Comparison of ENCODE assay signal across 8 cellular contexts in the genomic region with DNA sequence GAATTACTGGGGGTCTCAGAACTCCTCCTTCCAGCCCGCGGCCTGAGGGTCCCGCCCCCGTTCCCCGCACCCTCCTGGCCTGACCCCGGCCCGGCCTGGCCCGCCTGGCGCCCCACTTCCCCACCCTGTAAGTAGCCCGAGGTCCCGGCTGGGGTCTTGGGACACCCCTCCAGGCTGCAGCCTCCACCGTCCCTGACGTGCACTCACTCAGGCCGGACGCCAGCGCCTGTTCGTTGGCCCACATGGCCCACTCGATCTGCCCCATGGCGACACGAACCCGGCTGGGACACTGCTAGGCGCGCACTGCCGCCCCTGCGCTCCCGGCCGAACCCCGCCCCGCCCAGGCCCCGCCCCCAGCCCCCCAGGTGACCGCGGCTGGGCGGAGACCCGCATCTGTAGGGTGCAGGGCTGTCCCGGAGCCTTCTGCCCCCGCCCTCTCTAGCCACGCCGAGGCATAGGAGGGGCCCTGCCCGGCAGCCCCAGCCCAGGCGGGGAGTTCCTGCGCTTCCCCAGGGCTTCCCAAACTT. TPM values are rescaled to one million over a fixed set of nuclear protein-coding genes. Genes with fewer than 3 reads are reported as not detected.
DNase-seq lines count a peak whose midpoint lies in the region; ATAC-seq and TF ChIP-seq lines count a peak whose summit lies in the region.

A gene (minus strand): TSS at position 305 of the 527 bp plus-strand sequence. CDS start 40 bp downstream, at position 265.

- H3K36me3 ChIP-seq in fibroblast of lung (ENCODE audit: control insufficient read depth, insufficient read depth, low read length) (peaks cover 21% of the 10 kb centered on the region), stomach (peaks cover 6 to 51% (median 40%) of the 10 kb centered on the region in 4 donors)

- peaks cover 5% of the 10 kb centered on the region for H3K27me3 Mint-ChIP-seq in nephron progenitor cell (ENCODE audit: low read depth, poor library complexity)

- peak within 1 kb of the TSS; percentile 71 for H3K27ac Mint-ChIP-seq in nephron progenitor cell

- peak within 1 kb of the TSS; percentile 75 for H3K4me2 ChIP-seq in fibroblast of lung (ENCODE audit: extremely low read depth, insufficient read depth, low read length)

- peaks cover 3% of the 10 kb centered on the region for H3K36me3 Mint-ChIP-seq in nephron progenitor cell (ENCODE audit: low read depth)

- peak; percentile 66 for ATAC-seq in HG02840 (IDR thresholded peaks at IDR 0.05; ENCODE audit: low FRiP score, unreplicated experiment)

- peak within 1 kb of the TSS; percentile 48 to 74 (median 66) for H3K4me3 ChIP-seq in fibroblast of lung (replicated peaks in 1 of 4; ENCODE audit: control extremely low read depth in 1 of 4, insufficient read depth in 1 of 4, low read depth in 3 of 4, low read length in 4 of 4)
- H3K4me3 ChIP-seq in stomach = peak within 1 kb of the TSS; percentile 56 to 83 (median 74)

- H3K4me3 Mint-ChIP-seq in nephron progenitor cell = peak within 1 kb of the TSS; percentile 86

- no peaks in the 10 kb centered on the region for H4K20me1 ChIP-seq in fibroblast of lung (ENCODE audit: control insufficient read depth, extremely low read depth, insufficient read depth, low read length)

- H2AFZ ChIP-seq in fibroblast of lung (ENCODE audit: low read length) = no peak within 1 kb of the TSS

- peak within 1 kb of the TSS; percentile 65 for H3K9ac ChIP-seq in fibroblast of lung (ENCODE audit: insufficient read depth, low read length)

- H3K27ac ChIP-seq in fibroblast of lung (ENCODE audit: insufficient read depth, low read length) (peak within 1 kb of the TSS; percentile 57), stomach (peak within 1 kb of the TSS; percentile 63 to 91 (median 86))

- no peak for TF ChIP-seq EP300 in stomach (IDR thresholded peaks at IDR 0.05)

- 0 to 3% (median 1%) methylated on average over 17 to 41 of the region's 41 CpGs for WGBS in stomach, 5 donors

- H3K4me1 ChIP-seq in fibroblast of lung (ENCODE audit: control insufficient read depth, extremely low read depth, insufficient read depth, low read length) (peaks cover 9% of the 10 kb centered on the region), stomach (peaks cover 27 to 44% (median 34%) of the 10 kb centered on the region in 4 donors)

- H3K9me3 ChIP-seq in fibroblast of lung (ENCODE audit: control insufficient read depth, insufficient read depth, low read depth, low read length) (no peaks in the 10 kb centered on the region), stomach (no peaks in the 10 kb centered on the region)

- DNase-seq in NCI-H146 (lab: John Stamatoyannopoulos, UW) (peak; percentile 60), NCI-H146 treated with DMSO at 0.1 percent for 48 hours (lab: John Stamatoyannopoulos, UW; ENCODE audit: unreplicated experiment) (no peak), NOMO-1 treated with dmso at 0.1 percent for 144 hours (lab: John Stamatoyannopoulos, UW; ENCODE audit: unreplicated experiment) (peak; percentile 78), fibroblast of lung (ENCODE audit: low read depth in 2 of 2) (peak; percentile 26 to 38), nephron progenitor cell (peak; percentile 68), stomach (peak; percentile 83)
- peak; percentile 83 for DNase-seq in activated T-cell treated with anti-CD3 and anti-CD28 coated beads, Interleukin-2, amount 50 U/mL, for 1 hour

- peaks cover 13% of the 10 kb centered on the region for H3K4me1 Mint-ChIP-seq in nephron progenitor cell

- no peaks in the 10 kb centered on the region for H3K9me3 Mint-ChIP-seq in nephron progenitor cell

- no peak for TF ChIP-seq POLR2A in stomach (IDR thresholded peaks at IDR 0.05)

- no peak for TF ChIP-seq CTCF in fibroblast of lung (conservative IDR thresholded peaks at IDR 0.05 in 1 of 2, IDR thresholded peaks at IDR 0.05 in 1 of 2; ENCODE audit: low read depth in 1 of 2, low read length in 2 of 2)
- TF ChIP-seq CTCF in nephron progenitor cell (IDR thresholded peaks at IDR 0.05) = no peak
- TF ChIP-seq CTCF in stomach (IDR thresholded peaks at IDR 0.05) = no peak

- H3K27me3 ChIP-seq in fibroblast of lung (ENCODE audit: control insufficient read depth, insufficient read depth, low read length) = no peaks in the 10 kb centered on the region
- no peaks in the 10 kb centered on the region for H3K27me3 ChIP-seq in stomach

- H3K79me2 ChIP-seq in fibroblast of lung (ENCODE audit: control insufficient read depth, insufficient read depth, low read length) = no peaks in the 10 kb centered on the region

- intact Hi-C loops in stomach (cut with DNase I; ENCODE audit: low total_unique reads) = no loop called here

RNA-seq across cellular contexts. Expression of the gene that starts here (rescaled TPM):
- 124 and 130 TPM in 2 replicates for total RNA-seq in fibroblast of lung
- 30.8 and 74.7 TPM in 2 replicates for polyA plus RNA-seq in fibroblast of lung
- polyA plus RNA-seq in fibroblast of lung (2012) = 86.1 and 179 TPM in 2 replicates
- polyA minus RNA-seq in fibroblast of lung (ENCODE audit: low replicate concordance) = 36.2 and 157 TPM in 2 replicates
- 100 to 1,000 TPM in 3 of 5 donors, 10 to 100 TPM in 2; 21.0 to 480 (median 175) TPM for total RNA-seq in stomach
- polyA plus RNA-seq in stomach = 100 to 1,000 TPM in 2 of 3 donors, 10 to 100 TPM in 1; 57.1 to 165 (median 159) TPM
